Comparison of ENCODE assay signal across 10 cellular contexts in the genomic region with DNA sequence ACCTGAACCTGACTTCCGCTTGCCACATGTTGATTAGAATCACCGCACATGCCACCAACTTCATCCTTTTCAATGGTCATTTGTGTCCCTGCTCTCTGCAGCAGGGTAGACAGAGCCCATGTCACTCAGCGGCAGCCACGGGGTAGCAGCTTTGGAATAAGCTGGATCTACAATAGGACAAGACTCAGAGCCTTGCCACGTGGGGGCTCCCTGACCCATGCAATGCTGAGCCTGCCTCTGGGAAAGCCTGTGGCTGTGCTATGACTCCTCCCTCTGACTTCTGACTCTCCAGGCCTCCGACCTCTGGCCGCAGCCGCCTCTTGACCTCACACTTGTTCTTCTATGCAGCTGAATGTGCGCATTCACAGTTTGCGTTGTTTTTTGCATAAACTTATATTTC.
DNase-seq lines count a peak whose midpoint lies in the region; ATAC-seq and TF ChIP-seq lines count a peak whose summit lies in the region.
"Had no signal": no experiment of that assay in that cellular context is flagged by ENCODE, and none has a peak within 500 bp of the region (broad histone marks: within the 10 kb centered on the region; RNA-seq: fewer than 3 reads in every experiment).

No MANE protein-coding gene starts in this region.

- no peaks in the 10 kb centered on the region for H3K4me1 ChIP-seq in left lung

- no peaks in the 10 kb centered on the region for H3K36me3 ChIP-seq in left lung
- H3K36me3 ChIP-seq: neutrophil had no signal

- in situ Hi-C loops in SK-MEL-5 (cut with HindIII; ENCODE audit: low pct_unique_long_range_greater_than_20kb, low sequenced_read_pairs), result no loop called here

- DNase-seq in AG20443 (ENCODE audit: low spot score) (peak; percentile 2), SK-MEL-5 (ENCODE audit: low read depth, low spot score) (peak; percentile 51), left lung (no peak), middle frontal gyrus (ENCODE audit: extremely low spot score, low spot score) (no peak), NCI-H146 treated with DMSO at 0.1 percent for 48 hours (lab: John Stamatoyannopoulos, UW; ENCODE audit: unreplicated experiment) (no peak), EL (no peak)
- DNase-seq: SIG-M5 had no signal

- H3K4me3 ChIP-seq in left lung, result no peak overlapping the region

- TF ChIP-seq CTCF in GM12872 (IDR thresholded peaks at IDR 0.05; ENCODE audit: insufficient read depth, low read depth, low read length) (0 out of 3 replicates have a peak, but pooled peaks have one; percentile 16), left lung (IDR thresholded peaks at IDR 0.05) (no peak)

- peak; percentile 64 for ATAC-seq in left lung
- no peak for ATAC-seq in GM19324 (IDR thresholded peaks at IDR 0.05; ENCODE audit: low FRiP score, unreplicated experiment)

- H3K9me3 ChIP-seq in left lung, result peaks cover 0 to 9% of the 10 kb centered on the region in 2 donors
- H3K9me3 ChIP-seq: neutrophil had no signal

- no peak overlapping the region for H3K27ac ChIP-seq in left lung
- H3K27ac ChIP-seq: neutrophil had no signal

- intact Hi-C loops in left lung (cut with DNase I), result no loop called here

- H3K27me3 ChIP-seq in left lung, result peaks cover 0 to 36% of the 10 kb centered on the region in 2 donors
- H3K27me3 ChIP-seq: neutrophil had no signal

Comparison
In these comparisons a context has a peak if more than half of its experiments do, and no peak if none do; other contexts are left out.
1. DNase-seq: peak in AG20443 (single experiment) and SK-MEL-5 (single experiment); none in left lung (0 of 2), middle frontal gyrus (single experiment), NCI-H146 treated with DMSO at 0.1 percent for 48 hours (single experiment) and EL (single experiment).